In the genomic region with DNA sequence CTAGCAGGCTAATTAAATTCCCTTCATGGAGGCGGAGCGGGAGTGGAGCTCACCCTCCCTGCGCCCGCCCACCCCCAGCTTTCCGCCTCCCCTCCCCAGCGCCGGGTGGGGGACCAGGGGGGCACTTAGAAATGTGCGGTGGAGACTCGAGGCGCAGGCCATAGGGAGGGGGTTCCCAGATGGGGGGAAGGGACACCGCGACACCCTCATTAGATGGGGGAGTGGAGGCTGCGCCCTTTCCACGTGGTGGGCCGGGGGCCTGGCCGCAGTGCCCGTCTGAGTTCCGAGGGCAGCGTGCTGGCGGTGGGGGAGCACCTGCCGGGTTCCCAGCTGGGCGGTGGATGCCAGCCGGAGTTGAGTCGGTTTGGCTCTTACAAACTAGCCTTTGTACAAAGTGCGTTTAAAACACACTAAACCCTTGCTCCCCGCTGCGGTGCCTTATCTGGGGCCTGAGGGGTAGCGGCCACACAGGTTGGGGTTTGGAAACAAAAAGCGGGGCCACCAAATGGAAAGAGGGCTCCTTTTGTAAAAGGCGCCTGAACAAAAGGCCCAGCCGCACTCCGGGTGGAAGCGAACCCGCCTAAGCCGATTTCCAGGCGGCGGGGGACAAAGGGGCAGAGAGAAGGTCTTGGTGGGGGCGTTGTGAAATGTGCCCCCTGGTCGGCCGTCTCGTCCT, we compare ENCODE assay signal across 8 cellular contexts. TPM values are rescaled to one million over a fixed set of nuclear protein-coding genes. Genes with fewer than 3 reads are reported as not detected.
DNase-seq lines count a peak whose midpoint lies in the region; ATAC-seq, FAIRE-seq and TF ChIP-seq lines count a peak whose summit lies in the region.

No MANE protein-coding gene starts in this region.

- peak in 1 of 2 experiments; percentile 21 for DNase-seq in A549 (ENCODE audit: low read depth in 1 of 2, low spot score in 1 of 2)
- DNase-seq in HCT116 (ENCODE audit: low read depth, low spot score) = no peak
- DNase-seq in ascending aorta (ENCODE audit: low spot score in 2 of 2) = no peak
- no peak for DNase-seq in mesendoderm
- no peak for DNase-seq in NCI-H2029 (lab: John Stamatoyannopoulos, UW)
- no peak for DNase-seq in DMS114 treated with DMSO at 0.1 percent for 48 hours (lab: John Stamatoyannopoulos, UW; ENCODE audit: unreplicated experiment)
- no peak for DNase-seq in foreskin melanocyte

- peak overlapping the region; percentile 17 for H2BK5ac ChIP-seq in mesendoderm (ENCODE audit: low read length)

- H3K9me2 ChIP-seq in HCT116 (ENCODE audit: insufficient read depth) = no peaks in the 10 kb centered on the region

- peak overlapping the region; percentile 95 for H3K4me2 ChIP-seq in A549
- peak overlapping the region; percentile 89 for H3K4me2 ChIP-seq in HCT116 (ENCODE audit: low read length)
- H3K4me2 ChIP-seq in mesendoderm (ENCODE audit: low read length) = peak overlapping the region; percentile 39

- H2BK15ac ChIP-seq in mesendoderm (replicated peaks; ENCODE audit: low read depth) = no peak overlapping the region

- no peak for FAIRE-seq in A549 (lab: Jason Lieb, UNC)

- H4K20me1 ChIP-seq in HCT116 (ENCODE audit: insufficient read depth) = peaks cover 16% of the 10 kb centered on the region; the same call in 1 of the 2 replicates

- no peaks in the 10 kb centered on the region for H3K36me3 ChIP-seq in HCT116 (ENCODE audit: control insufficient read depth in 1 of 2, insufficient read depth in 2 of 2, low read length in 2 of 2)
- H3K36me3 ChIP-seq in ascending aorta = no peaks in the 10 kb centered on the region
- H3K36me3 ChIP-seq in mesendoderm (ENCODE audit: control insufficient read depth, insufficient read depth, low read length) = no peaks in the 10 kb centered on the region

- intact Hi-C loops in HCT116 (cut with micrococcal nuclease) = loop anchor here (1.0 to 10.0 kb wide), 4 partner anchors 31 to 263 kb away; a partner anchor contains a TSS
- intact Hi-C loops in ascending aorta (cut with DNase I) = loop anchor here (2.0 to 5.0 kb wide), 3 partner anchors 38 to 492 kb away; no protein-coding TSS in a partner anchor

- RAD21 ChIA-PET in HCT116 (lab: Charles Lee; ENCODE audit: low non-redundant PET in 1 of 2, low total read pairs in 2 of 2, uncharacterized antibody in 2 of 2, unreplicated experiment in 2 of 2) = interaction anchor here (1.1 to 1.6 kb wide), 2 partner anchors 60 to 123 kb away, joined by 4 read pairs; no protein-coding TSS in a partner anchor

- H2AFZ ChIP-seq in HCT116 (ENCODE audit: low read depth, low read length, poor library complexity, severe bottlenecking) = no peak overlapping the region

- peak overlapping the region; percentile 80 for H3K23ac ChIP-seq in mesendoderm (ENCODE audit: low read length)

- POLR2A ChIA-PET in A549 (lab: Yijun Ruan, JAX) = interaction anchor here (1.4 kb wide), 1 partner anchor 99 kb away, joined by 3 read pairs; no protein-coding TSS in a partner anchor
- POLR2A ChIA-PET in HCT116 (lab: Charles Lee) = interaction anchor here (0.8 to 1.4 kb wide), 2 partner anchors 167 to 219 kb away, joined by 3 read pairs; no protein-coding TSS in a partner anchor

- H3K56ac ChIP-seq in mesendoderm (ENCODE audit: low read length) = peak overlapping the region; percentile 80

- H2AK5ac ChIP-seq in mesendoderm (ENCODE audit: low read length) = no peak overlapping the region

- TF ChIP-seq RAD21 in A549 (conservative IDR thresholded peaks at IDR 0.05 in 1 of 2, IDR thresholded peaks at IDR 0.05 in 1 of 2) (no peak), HCT116 (IDR thresholded peaks at IDR 0.05; ENCODE audit: low read depth) (no peak)

- no peak overlapping the region for H4K8ac ChIP-seq in mesendoderm (ENCODE audit: low read depth, low read length)

- peak overlapping the region; percentile 98 to 99 for H3K27ac ChIP-seq in A549
- peak overlapping the region; percentile 90 for H3K27ac ChIP-seq in HCT116 (ENCODE audit: low read depth, low read length)
- peak overlapping the region; percentile 91 to 92 for H3K27ac ChIP-seq in ascending aorta
- peak overlapping the region; percentile 55 for H3K27ac ChIP-seq in mesendoderm (ENCODE audit: low read depth, low read length)

- peaks cover 49% of the 10 kb centered on the region for H3K79me2 ChIP-seq in HCT116 (ENCODE audit: insufficient read depth, low read length)
- H3K79me2 ChIP-seq in mesendoderm (ENCODE audit: control insufficient read depth, insufficient read depth, low read length) = peaks cover 41% of the 10 kb centered on the region

- H3K9ac ChIP-seq in HCT116 (ENCODE audit: low read length) (peak overlapping the region; percentile 84), mesendoderm (ENCODE audit: low read length) (peak overlapping the region; percentile 71)

- H3K27me3 ChIP-seq in HCT116 (ENCODE audit: insufficient read depth, low read length) = no peaks in the 10 kb centered on the region
- no peaks in the 10 kb centered on the region for H3K27me3 ChIP-seq in ascending aorta
- no peaks in the 10 kb centered on the region for H3K27me3 ChIP-seq in mesendoderm (ENCODE audit: insufficient read depth, low read length, poor library complexity)

- no peaks in the 10 kb centered on the region for H3K9me3 ChIP-seq in A549
- no peaks in the 10 kb centered on the region for H3K9me3 ChIP-seq in HCT116 (ENCODE audit: control insufficient read depth in 1 of 2, insufficient read depth in 1 of 2, low read depth in 1 of 2, low read length in 2 of 2)
- H3K9me3 ChIP-seq in ascending aorta = no peaks in the 10 kb centered on the region

- TSS peak; percentile 87 for BruUV-seq in HCT116 (replicated peaks; lab: Mats Ljungman, UMichigan)

- H3K79me1 ChIP-seq in mesendoderm (ENCODE audit: low read length) = peaks cover 19% of the 10 kb centered on the region

- peaks cover 32% of the 10 kb centered on the region for H3K4me1 ChIP-seq in A549
- H3K4me1 ChIP-seq in HCT116 (ENCODE audit: control insufficient read depth in 1 of 2, insufficient read depth in 2 of 2, low read length in 2 of 2) = peaks cover 28 to 67% of the 10 kb centered on the region in 2 experiments
- peaks cover 12 to 41% of the 10 kb centered on the region in 2 donors for H3K4me1 ChIP-seq in ascending aorta
- peaks cover 22% of the 10 kb centered on the region for H3K4me1 ChIP-seq in mesendoderm (ENCODE audit: control insufficient read depth, low read depth, low read length)

- WGBS in A549 (ENCODE audit: missing lambda C conversion rate) = 11% methylated on average over 28 of the region's 41 CpGs
- WGBS in mesendoderm (ENCODE audit: extremely low coverage, insufficient coverage, low lambda C conversion rate) = no CpG with 5 or more reads among the region's 41 CpGs

- ATAC-seq in A549 (no peak), HCT116 (no peak), HG02840 (IDR thresholded peaks at IDR 0.05; ENCODE audit: low FRiP score, unreplicated experiment) (no peak)

- TF ChIP-seq EP300 in A549 (IDR thresholded peaks at IDR 0.05) = no peak

- H3K4me3 ChIP-seq in A549 (peak overlapping the region; percentile 96), HCT116 (replicated peaks in 1 of 2; ENCODE audit: low read depth in 1 of 2, low read length in 2 of 2) (peak overlapping the region; percentile 85 to 91), ascending aorta (peak overlapping the region; percentile 64 to 83), mesendoderm (ENCODE audit: low read length) (peak overlapping the region; percentile 23)

- no peak for TF ChIP-seq CTCF in A549 (IDR thresholded peaks at IDR 0.05)
- 0 out of 6 replicates have a peak, but pooled peaks of 1 of the 3 experiments have one; percentile 2 for TF ChIP-seq CTCF in HCT116 (IDR thresholded peaks at IDR 0.05 in 2 of 3, conservative IDR thresholded peaks at IDR 0.05 in 1 of 3; ENCODE audit: borderline replicate concordance in 1 of 3, insufficient read depth in 1 of 3, low read depth in 2 of 3, low read length in 2 of 3)
- TF ChIP-seq CTCF in ascending aorta (IDR thresholded peaks at IDR 0.05) = no peak

- CTCF ChIA-PET in A549 (lab: Yijun Ruan, JAX) = interaction anchor here (0.6 to 4.2 kb wide), 20 partner anchors 8 to 606 kb away, joined by 3 to 93 read pairs (median 10); no protein-coding TSS in a partner anchor
- CTCF ChIA-PET in HCT116 (lab: Charles Lee) = interaction anchor here (1.0 to 3.4 kb wide), 7 partner anchors 13 to 267 kb away, joined by 3 to 28 read pairs (median 13); no protein-coding TSS in a partner anchor

- H3K4ac ChIP-seq in mesendoderm (ENCODE audit: low read depth, low read length) = peak overlapping the region; percentile 65

- H4K5ac ChIP-seq in mesendoderm (ENCODE audit: low read length) = no peak overlapping the region

- TF ChIP-seq POLR2A in A549 (IDR thresholded peaks at IDR 0.05; ENCODE audit: low read length) = no peak
- no peak for TF ChIP-seq POLR2A in HCT116 (IDR thresholded peaks at IDR 0.05; ENCODE audit: borderline replicate concordance, extremely low read depth, insufficient read depth, insufficient read length)

- no peak overlapping the region for H2BK120ac ChIP-seq in mesendoderm (ENCODE audit: low read depth, low read length)

- H3K18ac ChIP-seq in mesendoderm (ENCODE audit: low read length) = peak overlapping the region; percentile 75

TF ChIP-seq in A549, 52 proteins besides CTCF, POLR2A, EP300 and RAD21 (continues in another document):
- no peak for TF ChIP-seq FOSB (CRISPR knock-in tag; IDR thresholded peaks at IDR 0.05)
- no peak for TF ChIP-seq POLR2AphosphoS2 (conservative IDR thresholded peaks at IDR 0.05; ENCODE audit: low read length)
- no peak for TF ChIP-seq JUNB (IDR thresholded peaks at IDR 0.05)
- no peak for TF ChIP-seq SREBF2 (IDR thresholded peaks at IDR 0.05)
- TF ChIP-seq JUN (IDR thresholded peaks at IDR 0.05) = no peak
- TF ChIP-seq HDAC2 (IDR thresholded peaks at IDR 0.05) = no peak
- no peak for TF ChIP-seq NPAS2 (CRISPR knock-in tag; IDR thresholded peaks at IDR 0.05; ENCODE audit: borderline replicate concordance)
- no peak for TF ChIP-seq KDM1A (IDR thresholded peaks at IDR 0.05; ENCODE audit: low read depth)

TF ChIP-seq in HCT116, 20 proteins besides CTCF, POLR2A, EP300 and RAD21:
- TF ChIP-seq ZFX (IDR thresholded peaks at IDR 0.05) (peak; percentile 34; the same call in 1 of the 2 replicates), EZH2phosphoT487 (IDR thresholded peaks at IDR 0.05; ENCODE audit: borderline replicate concordance) (no peak)

RNA-seq across cellular contexts. Expression of a gene that starts 1.4 kb away (rescaled TPM):
- polyA plus RNA-seq in A549 (2011; rRNA removed) (20.7 and 24.6 TPM in 2 replicates), A549 (2017; fragmentation: RNase III; extraction: RNeasy Plus Mini Kit Qiagen cat#74134 plus additional on column Dnase treatment) (24.3 to 30.3 TPM (median 24.3 TPM) in 3 replicates)
- 18.9 and 22.8 TPM in 2 replicates for polyA plus RNA-seq in A549 (2012; cell fraction: cytosol; rRNA removed)
- polyA plus RNA-seq in A549 (2012; cell fraction: nucleus; rRNA removed) = 49.8 and 64.0 TPM in 2 replicates
- polyA minus RNA-seq in A549 (2011; rRNA and poly(A)+ RNA removed) = 24.5 and 25.9 TPM in 2 replicates
- total RNA-seq in HCT116 (2021; ENCODE audit: unreplicated experiment) (90.2 TPM), ascending aorta (120 TPM)
- polyA plus RNA-seq in HCT116 (2012) = 37.9 and 44.0 TPM in 2 replicates
- 16.7 TPM for polyA plus RNA-seq in mesendoderm (2013, experiment 1 of 2)
- polyA plus RNA-seq in mesendoderm (2013, experiment 2 of 2) = 17.3 TPM

Comparison
In these comparisons a context has a peak if more than half of its experiments do, and no peak if none do; other contexts are left out.
1. H3K4me2 ChIP-seq: peak in every context shown above with its lines; median percentile 95 in A549; 89 in HCT116; 39 in mesendoderm.
2. H3K4me3 ChIP-seq: peak in every context shown above with its lines; median percentile 96 in A549; 88 in HCT116; 74 in ascending aorta; 23 in mesendoderm.